10 cellular contexts compared by ENCODE assay signal in genomic region chr22:20211997-20212753, GRCh38. TPM values are rescaled to one million over a fixed set of nuclear protein-coding genes. Genes with fewer than 3 reads are reported as not detected.
DNase-seq lines count a peak whose midpoint lies in the region; ATAC-seq and TF ChIP-seq lines count a peak whose summit lies in the region.
"Had no signal": no experiment of that assay in that cellular context is flagged by ENCODE, and none has a peak within 500 bp of the region (broad histone marks: within the 10 kb centered on the region; RNA-seq: fewer than 3 reads in every experiment).

No MANE protein-coding gene starts in this region.

- ATAC-seq in HG03159 (IDR thresholded peaks at IDR 0.05; ENCODE audit: unreplicated experiment), result no peak
- no peak for ATAC-seq in GM21367 (IDR thresholded peaks at IDR 0.05; ENCODE audit: unreplicated experiment)
- ATAC-seq: gastroesophageal sphincter had no signal

- H3K4me3 ChIP-seq in fibroblast of mammary gland (ENCODE audit: control insufficient read depth, low read depth, low read length), result peak overlapping the region; percentile 1
- H3K4me3 ChIP-seq: adrenal gland, gastroesophageal sphincter had no signal

- DNase-seq in DMS53 treated with DMSO at 0.1 percent for 48 hours (lab: John Stamatoyannopoulos, UW; ENCODE audit: unreplicated experiment), result peak; percentile 37
- DNase-seq in NCI-H345 (lab: John Stamatoyannopoulos, UW), result peak; percentile 88
- DNase-seq in fibroblast of mammary gland (ENCODE audit: low read depth), result peak; percentile 55
- DNase-seq in occipital lobe (lab: John Stamatoyannopoulos, UW), result peak; percentile 37
- DNase-seq in activated CD4-positive, alpha-beta T cell treated with anti-CD3 and anti-CD28 coated beads, Interleukin-2, amount 50 U/mL, for 48 hours, result no peak
- no peak for DNase-seq in kidney glomerular epithelial cell (lab: John Stamatoyannopoulos, UW)

- TF ChIP-seq CTCF in fibroblast of mammary gland (conservative IDR thresholded peaks at IDR 0.05; ENCODE audit: control insufficient read depth, insufficient read depth, low read depth, low read length), result no peak

RNA-seq across cellular contexts. Expression of gene RTN4R, which starts 55.9 kb away (rescaled TPM):
- 9.5 TPM for total RNA-seq in occipital lobe

Comparison
In these comparisons a context has a peak if more than half of its experiments do, and no peak if none do; other contexts are left out.
1. DNase-seq: peak in DMS53 treated with DMSO at 0.1 percent for 48 hours (single experiment), NCI-H345 (single experiment), fibroblast of mammary gland (single experiment) and occipital lobe (single experiment); none in activated CD4-positive, alpha-beta T cell treated with anti-CD3 and anti-CD28 coated beads, Interleukin-2, amount 50 U/mL, for 48 hours (0 of 2) and kidney glomerular epithelial cell (single experiment).